Comparison of ENCODE assay signal across 1 cellular context in the genomic region with DNA sequence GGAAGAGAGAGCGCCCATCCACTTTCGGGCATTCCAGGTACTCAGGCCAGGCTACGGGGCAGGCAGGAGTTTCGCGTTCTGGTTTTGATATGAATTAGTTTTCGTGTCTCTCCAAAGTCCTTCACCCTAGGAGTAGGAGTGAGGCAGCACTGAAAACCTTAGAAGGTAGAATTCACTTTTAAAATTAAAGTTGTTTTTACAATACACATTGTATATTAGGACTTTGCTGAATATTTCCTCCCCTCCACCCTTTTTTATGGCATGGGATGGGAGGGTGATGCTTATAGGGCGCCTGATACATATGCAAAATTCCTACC.
TF ChIP-seq lines count a peak whose summit lies in the region.

No MANE protein-coding gene starts in this region.

TF ChIP-seq in GM23338, 12 proteins besides CTCF, POLR2A, EP300 and RAD21 (continued from another document):
- TF ChIP-seq, protein P1, sequence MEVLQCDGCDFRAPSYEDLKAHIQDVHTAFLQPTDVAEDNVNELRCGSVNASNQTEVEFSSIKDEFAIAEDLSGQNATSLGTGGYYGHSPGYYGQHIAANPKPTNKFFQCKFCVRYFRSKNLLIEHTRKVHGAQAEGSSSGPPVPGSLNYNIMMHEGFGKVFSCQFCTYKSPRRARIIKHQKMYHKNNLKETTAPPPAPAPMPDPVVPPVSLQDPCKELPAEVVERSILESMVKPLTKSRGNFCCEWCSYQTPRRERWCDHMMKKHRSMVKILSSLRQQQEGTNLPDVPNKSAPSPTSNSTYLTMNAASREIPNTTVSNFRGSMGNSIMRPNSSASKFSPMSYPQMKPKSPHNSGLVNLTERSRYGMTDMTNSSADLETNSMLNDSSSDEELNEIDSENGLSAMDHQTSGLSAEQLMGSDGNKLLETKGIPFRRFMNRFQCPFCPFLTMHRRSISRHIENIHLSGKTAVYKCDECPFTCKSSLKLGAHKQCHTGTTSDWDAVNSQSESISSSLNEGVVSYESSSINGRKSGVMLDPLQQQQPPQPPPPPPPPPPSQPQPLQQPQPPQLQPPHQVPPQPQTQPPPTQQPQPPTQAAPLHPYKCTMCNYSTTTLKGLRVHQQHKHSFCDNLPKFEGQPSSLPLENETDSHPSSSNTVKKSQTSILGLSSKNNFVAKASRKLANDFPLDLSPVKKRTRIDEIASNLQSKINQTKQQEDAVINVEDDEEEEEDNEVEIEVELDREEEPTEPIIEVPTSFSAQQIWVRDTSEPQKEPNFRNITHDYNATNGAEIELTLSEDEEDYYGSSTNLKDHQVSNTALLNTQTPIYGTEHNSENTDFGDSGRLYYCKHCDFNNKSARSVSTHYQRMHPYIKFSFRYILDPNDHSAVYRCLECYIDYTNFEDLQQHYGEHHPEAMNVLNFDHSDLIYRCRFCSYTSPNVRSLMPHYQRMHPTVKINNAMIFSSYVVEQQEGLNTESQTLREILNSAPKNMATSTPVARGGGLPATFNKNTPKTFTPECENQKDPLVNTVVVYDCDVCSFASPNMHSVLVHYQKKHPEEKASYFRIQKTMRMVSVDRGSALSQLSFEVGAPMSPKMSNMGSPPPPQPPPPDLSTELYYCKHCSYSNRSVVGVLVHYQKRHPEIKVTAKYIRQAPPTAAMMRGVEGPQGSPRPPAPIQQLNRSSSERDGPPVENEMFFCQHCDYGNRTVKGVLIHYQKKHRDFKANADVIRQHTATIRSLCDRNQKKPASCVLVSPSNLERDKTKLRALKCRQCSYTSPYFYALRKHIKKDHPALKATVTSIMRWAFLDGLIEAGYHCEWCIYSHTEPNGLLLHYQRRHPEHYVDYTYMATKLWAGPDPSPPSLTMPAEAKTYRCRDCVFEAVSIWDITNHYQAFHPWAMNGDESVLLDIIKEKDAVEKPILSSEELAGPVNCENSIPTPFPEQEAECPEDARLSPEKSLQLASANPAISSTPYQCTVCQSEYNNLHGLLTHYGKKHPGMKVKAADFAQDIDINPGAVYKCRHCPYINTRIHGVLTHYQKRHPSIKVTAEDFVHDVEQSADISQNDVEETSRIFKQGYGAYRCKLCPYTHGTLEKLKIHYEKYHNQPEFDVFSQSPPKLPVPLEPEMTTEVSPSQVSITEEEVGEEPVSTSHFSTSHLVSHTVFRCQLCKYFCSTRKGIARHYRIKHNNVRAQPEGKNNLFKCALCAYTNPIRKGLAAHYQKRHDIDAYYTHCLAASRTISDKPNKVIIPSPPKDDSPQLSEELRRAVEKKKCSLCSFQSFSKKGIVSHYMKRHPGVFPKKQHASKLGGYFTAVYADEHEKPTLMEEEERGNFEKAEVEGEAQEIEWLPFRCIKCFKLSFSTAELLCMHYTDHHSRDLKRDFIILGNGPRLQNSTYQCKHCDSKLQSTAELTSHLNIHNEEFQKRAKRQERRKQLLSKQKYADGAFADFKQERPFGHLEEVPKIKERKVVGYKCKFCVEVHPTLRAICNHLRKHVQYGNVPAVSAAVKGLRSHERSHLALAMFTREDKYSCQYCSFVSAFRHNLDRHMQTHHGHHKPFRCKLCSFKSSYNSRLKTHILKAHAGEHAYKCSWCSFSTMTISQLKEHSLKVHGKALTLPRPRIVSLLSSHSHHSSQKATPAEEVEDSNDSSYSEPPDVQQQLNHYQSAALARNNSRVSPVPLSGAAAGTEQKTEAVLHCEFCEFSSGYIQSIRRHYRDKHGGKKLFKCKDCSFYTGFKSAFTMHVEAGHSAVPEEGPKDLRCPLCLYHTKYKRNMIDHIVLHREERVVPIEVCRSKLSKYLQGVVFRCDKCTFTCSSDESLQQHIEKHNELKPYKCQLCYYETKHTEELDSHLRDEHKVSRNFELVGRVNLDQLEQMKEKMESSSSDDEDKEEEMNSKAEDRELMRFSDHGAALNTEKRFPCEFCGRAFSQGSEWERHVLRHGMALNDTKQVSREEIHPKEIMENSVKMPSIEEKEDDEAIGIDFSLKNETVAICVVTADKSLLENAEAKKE (CRISPR knock-in tag; IDR thresholded peaks at IDR 0.05): no peak
- TF ChIP-seq NANOG (IDR thresholded peaks at IDR 0.05; ENCODE audit: borderline replicate concordance) (no peak), ZNF114 (CRISPR knock-in tag; IDR thresholded peaks at IDR 0.05) (no peak), EZH2phosphoT487 (IDR thresholded peaks at IDR 0.05; ENCODE audit: unreplicated experiment) (no peak), EZH2 (IDR thresholded peaks at IDR 0.05; ENCODE audit: low read depth, unreplicated experiment) (no peak), ZNF331 (CRISPR knock-in tag; IDR thresholded peaks at IDR 0.05; ENCODE audit: low read depth) (no peak), JUNB (IDR thresholded peaks at IDR 0.05; ENCODE audit: unreplicated experiment) (no peak), CREB1 (CRISPR knock-in tag; IDR thresholded peaks at IDR 0.05; ENCODE audit: low read depth) (no peak)
